ENCODE assay signal across 7 cellular contexts in genomic region chr13:28693605-28694472, GRCh38. TPM values are rescaled to one million over a fixed set of nuclear protein-coding genes. Genes with fewer than 3 reads are reported as not detected.
DNase-seq lines count a peak whose midpoint lies in the region; ATAC-seq and TF ChIP-seq lines count a peak whose summit lies in the region.
"Not testable (repeated sequence)": the region's sequence is repeated elsewhere in the genome, so short reads cannot be mapped to it uniquely, and the experiment has no call there.

No MANE protein-coding gene starts in this region.

- ATAC-seq in GM23338 = peak; percentile 94

- H3K4me3 ChIP-seq in GM23338 (peak overlapping the region; percentile 32; the same call in 1 of the 2 replicates), brain microvascular endothelial cell (ENCODE audit: low read depth, low read length) (peak overlapping the region; percentile 26), fibroblast of villous mesenchyme (ENCODE audit: low read depth, low read length) (peak overlapping the region; percentile 49), osteoblast (ENCODE audit: insufficient read depth, low read length) (peak overlapping the region; percentile 20)
- not testable (repeated sequence) for H3K4me3 ChIP-seq in MG63

- not testable (repeated sequence) for TF ChIP-seq CTCF in GM23338 (conservative IDR thresholded peaks at IDR 0.05; ENCODE audit: low read depth in 2 of 2); brain microvascular endothelial cell (IDR thresholded peaks at IDR 0.05; ENCODE audit: low read depth, low read length, missing control alignments); fibroblast of villous mesenchyme (IDR thresholded peaks at IDR 0.05; ENCODE audit: insufficient read depth, low read depth, low read length); osteoblast (IDR thresholded peaks at IDR 0.05; ENCODE audit: extremely low read depth, low read depth, low read length)

- not testable (repeated sequence) for H3K4me1 ChIP-seq in GM23338 (ENCODE audit: insufficient read depth); osteoblast (ENCODE audit: insufficient read depth, low read length)

- not testable (repeated sequence) for H3K36me3 ChIP-seq in GM23338 (ENCODE audit: insufficient read depth); MG63; brain microvascular endothelial cell (replicated peaks); osteoblast (ENCODE audit: insufficient read depth, low read length)

- H3K4me1 Mint-ChIP-seq in GM23338 = not testable (repeated sequence)

- H2AFZ ChIP-seq in GM23338 (peak overlapping the region; percentile 87), osteoblast (ENCODE audit: low read length) (peak overlapping the region; percentile 25)

- peak overlapping the region; percentile 19; the same call in 2 of the 3 replicates for H3K4me3 Mint-ChIP-seq in GM23338

- H3K27ac ChIP-seq in GM23338 (ENCODE audit: low read depth); brain microvascular endothelial cell; osteoblast (ENCODE audit: low read depth, low read length): not testable (repeated sequence)

- H3K27me3 ChIP-seq in GM23338 (ENCODE audit: insufficient read depth); MG63; brain microvascular endothelial cell (replicated peaks); osteoblast (ENCODE audit: insufficient read depth, low read length): not testable (repeated sequence)

- H3K36me3 Mint-ChIP-seq in GM23338 (ENCODE audit: low read depth) = not testable (repeated sequence)

- not testable (repeated sequence) for H3K27me3 Mint-ChIP-seq in GM23338 (ENCODE audit: insufficient read depth, low read depth, poor library complexity)

- DNase-seq in GM23338 (ENCODE audit: low spot score) (peak; percentile 81), MG63 (peak; percentile 17), RPMI7951 (ENCODE audit: low read depth) (peak; percentile 10), brain microvascular endothelial cell (peak; percentile 53), fibroblast of villous mesenchyme (ENCODE audit: low read depth) (peak; percentile 83), kidney glomerular epithelial cell (lab: John Stamatoyannopoulos, UW) (peak; percentile 43)
- DNase-seq in osteoblast (ENCODE audit: insufficient read length, low spot score, missing footprints) = not testable (repeated sequence)

- in situ Hi-C loops in brain microvascular endothelial cell (cut with HindIII; ENCODE audit: low pct_ligation_motif_present, low sequenced_read_pairs) = loop anchor here (25.0 kb wide), 1 partner anchor 93 kb away; no protein-coding TSS in a partner anchor

- H3K9me3 ChIP-seq in MG63; osteoblast (ENCODE audit: low read depth, low read length): not testable (repeated sequence)

- not testable (repeated sequence) for H3K9me3 Mint-ChIP-seq in GM23338

- H3K9me2 ChIP-seq in GM23338 (ENCODE audit: insufficient read depth) = not testable (repeated sequence)

- peak overlapping the region; percentile 65; the same call in 1 of the 2 replicates for H3K4me2 ChIP-seq in GM23338
- H3K4me2 ChIP-seq in osteoblast (ENCODE audit: insufficient read depth, low read length) = peak overlapping the region; percentile 24

- H4K20me1 ChIP-seq in GM23338 (replicated peaks; ENCODE audit: insufficient read depth); osteoblast (ENCODE audit: insufficient read depth, low read length): not testable (repeated sequence)

- H3F3A ChIP-seq in GM23338 (replicated peaks; ENCODE audit: low read depth) = not testable (repeated sequence)

- H3K27ac Mint-ChIP-seq in GM23338 = peak overlapping the region; percentile 47; the same call in 1 of the 2 replicates

- H3K79me2 ChIP-seq in GM23338 (replicated peaks; ENCODE audit: insufficient read depth); osteoblast (ENCODE audit: insufficient read depth, low read length): not testable (repeated sequence)

RNA-seq across cellular contexts. Expression of gene SLC46A3, which starts 24.9 kb away (rescaled TPM):
- total RNA-seq in GM23338 (2014; rRNA removed; shearing (Covaris generic)) = 0.28 and 0.39 TPM in 2 replicates
- polyA plus RNA-seq in GM23338 (2016; fragmentation: Nextera tagmentation; extraction: Ambion mirVana) = 0.16 and 0.21 TPM in 2 replicates
- total RNA-seq in MG63 (2014; rRNA removed; shearing (Covaris generic); ENCODE audit: low replicate concordance) = 0.86 and 6.9 TPM in 2 replicates
- total RNA-seq in RPMI7951 (2014; rRNA removed; shearing (Covaris generic)) = 7.6 and 8.4 TPM in 2 replicates
- total RNA-seq in fibroblast of villous mesenchyme (2.9 and 4.7 TPM in 2 replicates), osteoblast (10.6 and 11.2 TPM in 2 replicates)

RNA-seq across cellular contexts. Expression of gene POMP, which starts 34.9 kb away (rescaled TPM):
- total RNA-seq in GM23338 (2014; rRNA removed; shearing (Covaris generic)) = 92.6 and 95.9 TPM in 2 replicates
- 389 and 446 TPM in 2 replicates for polyA plus RNA-seq in GM23338 (2016; fragmentation: Nextera tagmentation; extraction: Ambion mirVana)
- 76.1 and 127 TPM in 2 replicates for total RNA-seq in MG63 (2014; rRNA removed; shearing (Covaris generic); ENCODE audit: low replicate concordance)
- 162 and 172 TPM in 2 replicates for total RNA-seq in RPMI7951 (2014; rRNA removed; shearing (Covaris generic))
- total RNA-seq in fibroblast of villous mesenchyme = 107 and 108 TPM in 2 replicates
- 70.7 and 73.1 TPM in 2 replicates for total RNA-seq in osteoblast
